In genomic region chr2:239630618-239631286, GRCh38 we compare ENCODE assay signal across 10 cellular contexts.
DNase-seq lines count a peak whose midpoint lies in the region; ATAC-seq and TF ChIP-seq lines count a peak whose summit lies in the region.
"Had no signal": no experiment of that assay in that cellular context is flagged by ENCODE, and none has a peak within 500 bp of the region (broad histone marks: within the 10 kb centered on the region; RNA-seq: fewer than 3 reads in every experiment).

No MANE protein-coding gene starts in this region.

- H3K79me1 ChIP-seq in IMR-90 (ENCODE audit: low read depth in 1 of 2, low read length in 2 of 2) = no peaks in the 10 kb centered on the region

- WGBS in IMR-90 (ENCODE audit: extremely low coverage in 2 of 2, insufficient read length in 1 of 2), 2 experiments = 17% methylated on average over 1 of the region's 13 CpGs; no CpG with 5 or more reads in 1 of the 2 experiments

- TF ChIP-seq RAD21 in IMR-90 (IDR thresholded peaks at IDR 0.05; ENCODE audit: low read length) = no peak

- no peak overlapping the region for H3K27ac ChIP-seq in IMR-90 (ENCODE audit: insufficient read depth, low read length)
- peak overlapping the region in 37 of 59 donors; percentile 1 to 83 (median 40) for H3K27ac ChIP-seq in dorsolateral prefrontal cortex

- H3K9ac ChIP-seq in IMR-90 (ENCODE audit: low read depth, low read length) = no peak overlapping the region

- dilution Hi-C loops in IMR-90 (cut with HindIII; ENCODE audit: low sequenced_read_pairs, unreplicated experiment) = no loop called here

- H4K5ac ChIP-seq in IMR-90 (ENCODE audit: low read depth, low read length) = no peak overlapping the region

- H3K9me1 ChIP-seq in IMR-90 (ENCODE audit: insufficient read depth, low read length) = no peaks in the 10 kb centered on the region

- TF ChIP-seq POLR2A in IMR-90 (IDR thresholded peaks at IDR 0.05; ENCODE audit: low read depth, low read length) = no peak

- H2BK15ac ChIP-seq in IMR-90 (ENCODE audit: low read depth, low read length) = no peak overlapping the region

- DNase-seq in AG08396 (ENCODE audit: low spot score) (peak; percentile 62), IMR-90 (peak; percentile 42), dorsolateral prefrontal cortex (peak in 6 of 10 donors; percentile 41 to 66 (median 54)), omental fat pad (ENCODE audit: low spot score) (peak; percentile 38), GM13977 (ENCODE audit: low spot score) (no peak), DMS53 (lab: John Stamatoyannopoulos, UW) (no peak), NCI-H510A (lab: John Stamatoyannopoulos, UW) (no peak)
- DNase-seq: HCEC 1CT, NCI-H2171 treated with DMSO at 0.1 percent for 48 hours had no signal

- H2AK5ac ChIP-seq in IMR-90 (ENCODE audit: low read depth, low read length) = no peak overlapping the region

- no peak overlapping the region for H2AK9ac ChIP-seq in IMR-90 (replicated peaks; ENCODE audit: low read depth, low read length, poor library complexity)

- no peak overlapping the region for H3K56ac ChIP-seq in IMR-90 (ENCODE audit: extremely low read depth, insufficient read depth, low read length)

- H3K9me3 ChIP-seq in IMR-90 (ENCODE audit: control insufficient read depth, insufficient read depth, low read length) = peaks cover 15% of the 10 kb centered on the region

- H2BK20ac ChIP-seq in IMR-90 (ENCODE audit: low read depth, low read length) = no peak overlapping the region

- TF ChIP-seq CTCF in IMR-90 (conservative IDR thresholded peaks at IDR 0.05; ENCODE audit: low read depth, low read length) = no peak
- no peak for TF ChIP-seq CTCF in dorsolateral prefrontal cortex (IDR thresholded peaks at IDR 0.05 in 54 of 56, conservative IDR thresholded peaks at IDR 0.05 in 2 of 56; ENCODE audit: low read depth in 1 of 56, partially characterized antibody in 56 of 56)
- no peak for TF ChIP-seq CTCF in omental fat pad (IDR thresholded peaks at IDR 0.05)
- no peak for TF ChIP-seq CTCF in GM13977 (IDR thresholded peaks at IDR 0.05; ENCODE audit: extremely low read depth, insufficient read depth, missing control alignments)

- no peaks in the 10 kb centered on the region for H3K4me1 ChIP-seq in IMR-90 (ENCODE audit: control insufficient read depth, insufficient read depth, low read length)

- H2BK5ac ChIP-seq in IMR-90 (ENCODE audit: low read depth, low read length, poor library complexity, severe bottlenecking) = no peak overlapping the region

- in situ Hi-C loops in IMR-90 (cut with MboI; ENCODE audit: low sequenced_read_pairs) (no loop called here), GM13977 (cut with MboI; ENCODE audit: low pct_unique_long_range_greater_than_20kb, low sequenced_read_pairs, unreplicated experiment) (no loop called here)

- H3K14ac ChIP-seq in IMR-90 (replicated peaks; ENCODE audit: low read depth, low read length) = no peak overlapping the region

- H3K23ac ChIP-seq in IMR-90 (ENCODE audit: low read depth, low read length) = no peak overlapping the region

- H3K4me3 ChIP-seq in IMR-90 (ENCODE audit: insufficient read depth, low read depth, low read length) (no peak overlapping the region), dorsolateral prefrontal cortex (no peak overlapping the region)

- H4K20me1 ChIP-seq in IMR-90 (ENCODE audit: insufficient read depth, low read length) = no peaks in the 10 kb centered on the region

- POLR2A ChIA-PET in IMR-90 (lab: Charles Lee; ENCODE audit: unreplicated experiment) = interaction anchor here (0.7 kb wide), 1 partner anchor 130 kb away, joined by 18 read pairs; no protein-coding TSS in a partner anchor

- no peak overlapping the region for H3K4me2 ChIP-seq in IMR-90 (ENCODE audit: low read depth, low read length)

- H3K36me3 ChIP-seq in IMR-90 (ENCODE audit: control insufficient read depth, insufficient read depth, low read length) = no peaks in the 10 kb centered on the region

- ATAC-seq in IMR-90 (ENCODE audit: low read depth) (peak; percentile 79), omental fat pad (ENCODE audit: low FRiP score) (peak; percentile 96), GM19397 (IDR thresholded peaks at IDR 0.05; ENCODE audit: unreplicated experiment) (no peak)

- BruUV-seq in IMR-90 (replicated peaks; lab: Mats Ljungman, UMichigan) = no TSS peak

- no peak overlapping the region for H4K91ac ChIP-seq in IMR-90 (ENCODE audit: insufficient read depth, low read depth, low read length)

- no peaks in the 10 kb centered on the region for H3K27me3 ChIP-seq in IMR-90 (ENCODE audit: control insufficient read depth, insufficient read depth, low read length)
- no peaks in the 10 kb centered on the region for H3K27me3 ChIP-seq in dorsolateral prefrontal cortex

- H3K4ac ChIP-seq in IMR-90 (ENCODE audit: low read depth, low read length) = no peak overlapping the region

- H4K8ac ChIP-seq in IMR-90 (ENCODE audit: low read depth in 2 of 2, low read length in 2 of 2) = no peak overlapping the region

- no peak overlapping the region for H2BK120ac ChIP-seq in IMR-90 (ENCODE audit: low read depth, low read length)

- H3K18ac ChIP-seq in IMR-90 (ENCODE audit: low read depth, low read length) = no peak overlapping the region

- CTCF ChIA-PET in IMR-90 (lab: Yijun Ruan, JAX) = no interaction called here

- intact Hi-C loops in IMR-90 (cut with micrococcal nuclease) = no loop called here
- intact Hi-C loops in dorsolateral prefrontal cortex (cut with DNase I) = no loop called here

- H2AFZ ChIP-seq in IMR-90 (replicated peaks; ENCODE audit: low read length, poor library complexity) = no peak overlapping the region

TF ChIP-seq in IMR-90, 13 proteins besides CTCF, POLR2A, EP300 and RAD21:
- TF ChIP-seq NFE2L2 (IDR thresholded peaks at IDR 0.05; ENCODE audit: low read depth, low read length) = no peak
- TF ChIP-seq CHD1 (IDR thresholded peaks at IDR 0.05; ENCODE audit: low read depth, low read length) = no peak
- no peak for TF ChIP-seq RCOR1 (IDR thresholded peaks at IDR 0.05; ENCODE audit: insufficient replicate concordance, low read length)
- no peak for TF ChIP-seq SMC3 (IDR thresholded peaks at IDR 0.05; ENCODE audit: low read depth, low read length)
- TF ChIP-seq BHLHE40 (IDR thresholded peaks at IDR 0.05; ENCODE audit: low read depth, low read length) = no peak
TF ChIP-seq in IMR-90: peak in this region for 0.

Comparison
In these comparisons a context has a peak if more than half of its experiments do, and no peak if none do; other contexts are left out.
1. DNase-seq: peak in AG08396 (single experiment), IMR-90 (single experiment), dorsolateral prefrontal cortex (6 of 10) and omental fat pad (single experiment); none in GM13977 (single experiment), DMS53 (single experiment) and NCI-H510A (single experiment).